Comparison of ENCODE assay signal across 26 cellular contexts in the genomic region with DNA sequence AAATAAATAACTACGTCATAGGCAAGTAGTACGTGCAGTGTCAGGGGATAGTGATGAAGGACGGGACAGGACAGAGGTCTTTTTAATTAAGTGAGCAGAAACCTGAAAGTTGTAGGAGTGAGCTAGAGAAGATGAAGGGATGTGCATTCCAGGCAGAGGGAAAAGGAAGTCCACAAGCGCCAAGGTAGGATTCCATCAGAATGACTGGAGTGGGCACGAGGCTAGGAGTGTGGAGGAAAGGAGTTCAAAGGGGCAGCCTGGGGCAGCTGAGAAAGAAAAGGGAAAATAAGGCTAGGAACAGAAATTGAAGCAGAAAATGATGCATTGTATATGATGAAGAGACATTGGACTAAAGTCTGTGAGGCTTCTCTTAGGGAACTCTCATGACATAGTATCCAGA.
"Had no signal": no experiment of that assay in that cellular context is flagged by ENCODE, and none has a peak within 500 bp of the region (broad histone marks: within the 10 kb centered on the region; RNA-seq: fewer than 3 reads in every experiment).

No MANE protein-coding gene starts in this region.

- H3K27me3 ChIP-seq: colonic mucosa, gastrocnemius medialis, sigmoid colon, testis, tibial artery had no signal

- H3K9me3 ChIP-seq: colonic mucosa, gastrocnemius medialis, mucosa of descending colon, psoas muscle, sigmoid colon, testis, tibial artery had no signal

- H3K27ac ChIP-seq: colonic mucosa, gastrocnemius medialis, psoas muscle, sigmoid colon, testis, tibial artery had no signal

- H3K27me3 Mint-ChIP-seq: dendritic cell treated with granulocyte-macrophage colony-stimulating factor and Interleukin-4, amounts not matched to agents 40 ng/mL and 50 ng/mL, for 4 days; naive B cell; stimulated activated memory B cell treated with anti-CD40 and anti-IgM and Interleukin-4, amounts not matched to agents 10 μg/mL and 1 μg/mL and 100 μg/mL, for 72 hours; type B pancreatic cell had no signal

- H3K4me3 ChIP-seq: colonic mucosa, gastrocnemius medialis, lung, mucosa of descending colon, psoas muscle, sigmoid colon, testis, tibial artery had no signal

- H3K9me3 Mint-ChIP-seq: nephron; stimulated activated memory B cell treated with anti-CD40 and anti-IgM and Interleukin-4, amounts not matched to agents 10 μg/mL and 1 μg/mL and 100 μg/mL, for 72 hours; type B pancreatic cell had no signal

- H3K27ac Mint-ChIP-seq: dendritic cell treated with granulocyte-macrophage colony-stimulating factor and Interleukin-4, amounts not matched to agents 40 ng/mL and 50 ng/mL, for 4 days; mesothelial cell of epicardium; naive B cell; nephron; stimulated activated memory B cell treated with anti-CD40 and anti-IgM and Interleukin-4, amounts not matched to agents 10 μg/mL and 1 μg/mL and 100 μg/mL, for 72 hours; type B pancreatic cell had no signal

- ATAC-seq: gastrocnemius medialis; left lobe of liver; mucosa of descending colon; psoas muscle; right cardiac atrium; stimulated activated memory B cell treated with anti-CD40 and anti-IgM and Interleukin-4, amounts not matched to agents 10 μg/mL and 1 μg/mL and 100 μg/mL, for 72 hours; stimulated activated naive CD8-positive, alpha-beta T cell treated with anti-CD3 and anti-CD28 coated beads, Interleukin-15, Interleukin-2, amounts not matched to agents 100 U/mL and 50 U/mL, for 24 hours had no signal

- H3K4me1 Mint-ChIP-seq: mesothelial cell of epicardium; naive B cell; stimulated activated memory B cell treated with anti-CD40 and anti-IgM and Interleukin-4, amounts not matched to agents 10 μg/mL and 1 μg/mL and 100 μg/mL, for 72 hours had no signal

- DNase-seq: colonic mucosa; effector memory CD4-positive, alpha-beta T cell; foreskin fibroblast; gastrocnemius medialis; head of caudate nucleus; kidney; mesenchymal stem cell; mucosa of descending colon; naive B cell; nucleus accumbens; psoas muscle; right cardiac atrium; sigmoid colon; stimulated activated CD4-positive, alpha-beta T cell treated with anti-CD3 and anti-CD28 coated beads, Interleukin-2, amount 100 ng/mL, for 24 hours; stimulated activated CD4-positive, alpha-beta T cell treated with anti-CD3 and anti-CD28 coated beads, Interleukin-4, amount 100 ng/mL, for 24 hours; stimulated activated naive CD8-positive, alpha-beta T cell treated with anti-CD3 and anti-CD28 coated beads, Interleukin-15, Interleukin-2, amounts not matched to agents 100 U/mL and 50 U/mL, for 24 hours; substantia nigra; testis; tibial artery had no signal

- H3K4me3 Mint-ChIP-seq: dendritic cell treated with granulocyte-macrophage colony-stimulating factor and Interleukin-4, amounts not matched to agents 40 ng/mL and 50 ng/mL, for 4 days; mesothelial cell of epicardium; naive B cell; nephron; stimulated activated memory B cell treated with anti-CD40 and anti-IgM and Interleukin-4, amounts not matched to agents 10 μg/mL and 1 μg/mL and 100 μg/mL, for 72 hours; type B pancreatic cell had no signal

- H3K4me1 ChIP-seq: colonic mucosa, gastrocnemius medialis, psoas muscle, sigmoid colon, testis, tibial artery had no signal

- H3K36me3 ChIP-seq: colonic mucosa, gastrocnemius medialis, sigmoid colon, tibial artery had no signal

- H3K36me3 Mint-ChIP-seq: mesothelial cell of epicardium; naive B cell; stimulated activated memory B cell treated with anti-CD40 and anti-IgM and Interleukin-4, amounts not matched to agents 10 μg/mL and 1 μg/mL and 100 μg/mL, for 72 hours; type B pancreatic cell had no signal
